ENCODE assay signal across 22 cellular contexts in genomic region chr11:60168306-60168705, GRCh38. TPM values are rescaled to one million over a fixed set of nuclear protein-coding genes. Genes with fewer than 3 reads are reported as not detected.
"Had no signal": no experiment of that assay in that cellular context is flagged by ENCODE, and none has a peak within 500 bp of the region (broad histone marks: within the 10 kb centered on the region; RNA-seq: fewer than 3 reads in every experiment).

No MANE protein-coding gene starts in this region.

- ATAC-seq: stimulated activated naive CD8-positive, alpha-beta T cell treated with anti-CD3 and anti-CD28 coated beads, Interleukin-15, Interleukin-2, amounts not matched to agents 100 U/mL and 50 U/mL, for 24 hours had no signal

- H3K36me3 ChIP-seq: tibial artery had no signal

- H3K4me3 ChIP-seq: dorsolateral prefrontal cortex, left lung, tibial artery had no signal

- DNase-seq: activated B cell treated with CpG ODN at 0.5 μM for 24 hours; activated CD4-positive, alpha-beta memory T cell treated with anti-CD3 and anti-CD28 coated beads for 36 hours; activated CD4-positive, alpha-beta T cell treated with anti-CD3 and anti-CD28 coated beads for 4 hours; activated naive CD4-positive, alpha-beta T cell; activated naive CD8-positive, alpha-beta T cell treated with anti-CD3 and anti-CD28 coated beads for 36 hours; amniotic stem cell; caudate nucleus; dorsolateral prefrontal cortex; foreskin keratinocyte; glutamatergic neuron; hippocampal formation; islet precursor cell; left lung; naive B cell; stimulated activated naive CD8-positive, alpha-beta T cell treated with anti-CD3 and anti-CD28 coated beads, Interleukin-15, Interleukin-2, amounts not matched to agents 100 U/mL and 50 U/mL, for 24 hours; substantia nigra; T-helper 9 cell; tibial artery had no signal

- H3K27me3 ChIP-seq: foreskin keratinocyte, left lung, tibial artery had no signal

RNA-seq across cellular contexts. Expression of gene MS4A6A, which starts 14.6 kb away (rescaled TPM):
- total RNA-seq: activated B cell treated with CpG ODN at 0.5 μM for 24 hours; activated CD4-positive, alpha-beta memory T cell treated with anti-CD3 and anti-CD28 coated beads for 36 hours; activated naive CD8-positive, alpha-beta T cell treated with anti-CD3 and anti-CD28 coated beads for 36 hours; epithelial cell of proximal tubule; fibroblast of lung; foreskin keratinocyte; neural crest cell; progenitor cell of endocrine pancreas had no signal
